ENCODE assay signal across 1 cellular context in the genomic region with DNA sequence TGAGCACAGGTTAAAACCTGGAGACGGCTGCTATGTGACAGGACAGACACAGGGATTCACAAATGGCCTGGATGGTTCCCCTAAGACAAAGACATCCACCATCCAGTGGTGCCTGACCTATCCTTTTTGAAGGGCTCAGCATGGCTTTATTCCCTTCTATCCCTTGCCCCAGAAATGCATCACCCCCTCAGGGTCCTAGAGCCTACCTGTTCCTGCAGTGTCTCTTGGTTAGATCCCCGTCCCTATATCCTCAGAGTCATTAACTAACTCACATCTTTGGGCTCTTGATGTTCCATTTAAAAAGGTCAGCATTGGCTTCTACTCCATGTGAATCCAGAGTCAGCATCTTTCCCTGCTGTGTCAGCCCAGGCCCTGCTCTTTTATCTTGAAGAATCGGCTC.
TF ChIP-seq lines count a peak whose summit lies in the region.

No MANE protein-coding gene starts in this region.

TF ChIP-seq in IMR-90, 13 proteins besides CTCF, POLR2A, EP300 and RAD21:
- TF ChIP-seq BHLHE40 (IDR thresholded peaks at IDR 0.05; ENCODE audit: low read depth, low read length), result no peak
